In the genomic region with DNA sequence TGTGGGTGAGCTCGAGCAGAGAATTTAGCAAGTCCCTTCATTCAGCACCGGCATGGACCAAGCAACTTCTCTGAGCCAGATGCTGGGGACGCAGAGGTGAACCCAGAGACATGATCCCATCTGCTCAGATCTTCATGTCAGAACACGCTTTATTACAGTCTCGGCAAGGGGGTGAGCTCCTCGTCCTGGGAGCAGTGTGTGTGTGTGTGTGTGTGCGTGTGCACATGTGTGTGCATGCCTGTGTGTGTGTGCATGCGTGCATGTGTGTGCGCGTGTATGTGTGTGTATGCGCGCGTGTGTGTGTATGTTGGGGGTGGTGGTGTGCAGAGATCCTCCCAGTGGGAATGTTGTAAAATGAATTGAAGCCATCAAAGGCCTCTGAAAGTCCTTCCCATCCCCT, we compare ENCODE assay signal across 17 cellular contexts. TPM values are rescaled to one million over a fixed set of nuclear protein-coding genes. Genes with fewer than 3 reads are reported as not detected.
"Had no signal": no experiment of that assay in that cellular context is flagged by ENCODE, and none has a peak within 500 bp of the region (broad histone marks: within the 10 kb centered on the region; RNA-seq: fewer than 3 reads in every experiment).

No MANE protein-coding gene starts in this region.

- H3K9me3 ChIP-seq: lower lobe of right lung, neutrophil, thyroid gland, uterus had no signal

- H3K36me3 ChIP-seq: lower lobe of right lung, neutrophil, thyroid gland, uterus had no signal

- H3K9me3 Mint-ChIP-seq: activated T-cell treated with anti-CD3 and anti-CD28 coated beads, Interleukin-2, amount 50 U/mL, for 72 hours; dendritic cell treated with granulocyte-macrophage colony-stimulating factor and Interleukin-4, amounts not matched to agents 40 ng/mL and 50 ng/mL, for 4 days; effector memory CD8-positive, alpha-beta T cell; T-helper 1 cell treated with Interleukin-12 subunit alpha and Interleukin-12 subunit beta and Interleukin-4 antibody, amounts not matched to agents 30 μg/mL and 1 μg/mL, for 36 hours had no signal

- H3K4me3 Mint-ChIP-seq: activated T-cell treated with anti-CD3 and anti-CD28 coated beads, Interleukin-2, amount 50 U/mL, for 72 hours; dendritic cell treated with granulocyte-macrophage colony-stimulating factor and Interleukin-4, amounts not matched to agents 40 ng/mL and 50 ng/mL, for 4 days; effector memory CD8-positive, alpha-beta T cell; T-helper 1 cell treated with Interleukin-12 subunit alpha and Interleukin-12 subunit beta and Interleukin-4 antibody, amounts not matched to agents 30 μg/mL and 1 μg/mL, for 36 hours had no signal

- H3K27ac ChIP-seq: lower lobe of right lung, neutrophil, thyroid gland, uterus had no signal

- H3K27me3 ChIP-seq: neutrophil, uterus had no signal

- H3K27ac Mint-ChIP-seq: dendritic cell treated with granulocyte-macrophage colony-stimulating factor and Interleukin-4, amounts not matched to agents 40 ng/mL and 50 ng/mL, for 4 days had no signal

- H3K4me1 ChIP-seq: uterus had no signal

- DNase-seq: activated CD4-positive, alpha-beta T cell treated with anti-CD3 and anti-CD28 coated beads for 48 hours; activated T-cell treated with anti-CD3 and anti-CD28 coated beads, Interleukin-2, amount 50 U/mL, for 72 hours; effector memory CD8-positive, alpha-beta T cell; hypothalamus; left cardiac atrium; lower lobe of right lung; midbrain; retina; stimulated activated CD4-positive, alpha-beta T cell treated with anti-CD3 and anti-CD28 coated beads, Interleukin-4, amount 100 ng/mL, for 1 hour; stimulated activated CD8-positive, alpha-beta memory T cell treated with anti-CD3 and anti-CD28 coated beads, Interleukin-4, amount 100 ng/mL, for 48 hours; thyroid gland; uterus had no signal

- ATAC-seq: activated T-cell treated with anti-CD3 and anti-CD28 coated beads, Interleukin-2, amount 50 U/mL, for 72 hours; effector memory CD8-positive, alpha-beta T cell; left cardiac atrium; lower lobe of right lung had no signal

- H3K27me3 Mint-ChIP-seq: effector memory CD8-positive, alpha-beta T cell had no signal

- H3K4me3 ChIP-seq: lower lobe of right lung, thyroid gland, uterus had no signal

RNA-seq across cellular contexts. Expression of gene CRYBA4, which starts 45.4 kb away (rescaled TPM):
- total RNA-seq: epithelial cell of proximal tubule, left cardiac atrium, lower lobe of right lung, thyroid gland, uterus had no signal
- polyA plus RNA-seq: adipose tissue had no signal

RNA-seq across cellular contexts. Expression of gene CRYBB1, which starts 49.3 kb away (rescaled TPM):
- total RNA-seq: activated T-cell treated with anti-CD3 and anti-CD28 coated beads, Interleukin-2, amount 50 U/mL, for 72 hours; epithelial cell of proximal tubule had no signal
